In the genomic region with DNA sequence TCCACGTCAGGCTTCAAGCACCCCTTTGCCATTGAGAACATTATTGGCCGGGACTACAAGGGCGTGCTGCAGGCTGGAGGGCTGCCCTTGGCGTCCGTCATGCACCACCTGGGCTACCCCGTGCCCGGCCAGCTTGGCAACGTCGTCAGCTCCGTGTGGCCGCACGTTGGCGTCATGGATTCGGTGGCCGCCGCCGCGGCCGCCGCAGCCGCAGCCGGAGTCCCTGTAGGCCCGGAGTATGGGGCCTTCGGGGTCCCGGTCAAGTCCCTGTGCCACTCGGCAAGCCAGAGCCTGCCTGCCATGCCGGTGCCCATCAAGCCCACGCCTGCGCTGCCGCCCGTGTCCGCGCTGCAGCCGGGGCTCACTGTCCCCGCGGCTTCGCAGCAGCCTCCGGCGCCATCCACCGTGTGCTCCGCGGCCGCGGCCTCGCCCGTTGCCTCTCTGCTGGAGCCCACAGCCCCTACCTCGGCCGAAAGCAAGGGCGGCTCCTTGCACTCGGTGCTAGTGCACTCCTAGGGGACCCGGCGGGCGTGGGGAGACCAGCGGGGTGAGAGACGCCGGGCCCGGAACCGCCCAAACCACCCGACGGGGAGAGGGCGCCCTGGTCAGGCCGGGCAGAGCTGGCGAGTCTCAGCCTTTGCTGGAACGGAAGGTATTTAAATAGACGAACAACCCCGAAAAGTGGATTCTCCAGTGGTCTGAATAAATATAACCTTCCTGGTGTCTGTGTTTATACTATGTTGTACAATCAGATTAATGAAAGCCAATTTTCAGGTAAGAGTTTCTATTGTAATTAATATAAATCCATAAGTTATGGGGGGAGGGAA, we compare ENCODE assay signal across 13 cellular contexts. TPM values are rescaled to one million over a fixed set of nuclear protein-coding genes. Genes with fewer than 3 reads are reported as not detected.
A peak's percentile ranks its signal among the peaks of the same experiment; 100 is the strongest.
DNase-seq lines count a peak whose midpoint lies in the region; ATAC-seq and TF ChIP-seq lines count a peak whose summit lies in the region.
"Had no signal": no experiment of that assay in that cellular context is flagged by ENCODE, and none has a peak within 500 bp of the region (broad histone marks: within the 10 kb centered on the region; RNA-seq: fewer than 3 reads in every experiment).

No MANE protein-coding gene starts in this region.

- H3K4me1 Mint-ChIP-seq in activated T-cell treated with anti-CD3 and anti-CD28 coated beads, Interleukin-2, amount 50 U/mL, for 24 hours (ENCODE audit: low read depth): peaks cover 38% of the 10 kb centered on the region
- peaks cover 27% of the 10 kb centered on the region for H3K4me1 Mint-ChIP-seq in T-helper 17 cell

- CTCF ChIA-PET in RWPE1 (lab: Yijun Ruan, JAX): interaction anchor here (0.6 to 1.1 kb wide), 3 partner anchors 10 to 285 kb away, joined by 3 to 5 read pairs (median 3); no protein-coding TSS in a partner anchor

- H3K9me3 ChIP-seq in T-helper 17 cell (ENCODE audit: control insufficient read depth, low read length, poor library complexity, severe bottlenecking) (no peaks in the 10 kb centered on the region), iPS-18a (ENCODE audit: control insufficient read depth, low read depth, low read length) (no peaks in the 10 kb centered on the region)

- peaks cover 96% of the 10 kb centered on the region for H3K27me3 ChIP-seq in iPS-18a (ENCODE audit: control insufficient read depth, insufficient read depth, low read length)

- peaks cover 93% of the 10 kb centered on the region for H3K27me3 Mint-ChIP-seq in activated T-cell treated with anti-CD3 and anti-CD28 coated beads, Interleukin-2, amount 50 U/mL, for 24 hours
- H3K27me3 Mint-ChIP-seq in T-helper 17 cell: peaks cover 84% of the 10 kb centered on the region

- no peak for TF ChIP-seq CTCF in RWPE1 (conservative IDR thresholded peaks at IDR 0.05; ENCODE audit: low read depth)

- no peak overlapping the region for H3K9ac ChIP-seq in iPS-18a (ENCODE audit: low read length)

- peak overlapping the region; percentile 56 for H3K4me3 ChIP-seq in iPS-18a (ENCODE audit: low read length)

- H3K4me3 Mint-ChIP-seq in activated T-cell treated with anti-CD3 and anti-CD28 coated beads, Interleukin-2, amount 50 U/mL, for 24 hours: no peak overlapping the region
- H3K4me3 Mint-ChIP-seq in T-helper 17 cell: peak overlapping the region; percentile 78

- POLR2A ChIA-PET in RWPE1 (lab: Yijun Ruan, JAX; ENCODE audit: low non-redundant PET): no interaction called here

- H3K4me1 ChIP-seq in iPS-18a (ENCODE audit: control insufficient read depth, low read depth, low read length): peaks cover 51% of the 10 kb centered on the region

- peak overlapping the region; percentile 46 for H3K27ac Mint-ChIP-seq in activated T-cell treated with anti-CD3 and anti-CD28 coated beads, Interleukin-2, amount 50 U/mL, for 24 hours
- H3K27ac Mint-ChIP-seq in T-helper 17 cell: peak overlapping the region; percentile 9

- no peaks in the 10 kb centered on the region for H3K9me3 Mint-ChIP-seq in activated T-cell treated with anti-CD3 and anti-CD28 coated beads, Interleukin-2, amount 50 U/mL, for 24 hours

- no peaks in the 10 kb centered on the region for H3K36me3 ChIP-seq in iPS-18a (ENCODE audit: control insufficient read depth, low read depth, low read length)

- no peak overlapping the region for H3K27ac ChIP-seq in iPS-18a (ENCODE audit: low read length)
- H3K27ac ChIP-seq in RWPE1: no peak overlapping the region

- ATAC-seq in T-helper 17 cell (no peak), HG03520 (IDR thresholded peaks at IDR 0.05; ENCODE audit: unreplicated experiment) (no peak)

- DNase-seq in activated T-cell treated with anti-CD3 and anti-CD28 coated beads, Interleukin-2, amount 50 U/mL, for 24 hours: peak; percentile 37
- DNase-seq in activated T-cell treated with anti-CD3 and anti-CD28 coated beads, Interleukin-2, amount 50 U/mL, for 1 hour: no peak
- DNase-seq in T-helper 17 cell: no peak
- peak; percentile 30 for DNase-seq in stimulated activated CD8-positive, alpha-beta memory T cell treated with anti-CD3 and anti-CD28 coated beads, Interleukin-4, amount 100 ng/mL, for 48 hours
- no peak for DNase-seq in RWPE1 (ENCODE audit: low spot score)
- no peak for DNase-seq in activated effector memory CD4-positive, alpha-beta T cell treated with Interleukin-2 at 50 U/mL for 16 hours
- DNase-seq: amniotic stem cell, T1000 had no signal

- no peaks in the 10 kb centered on the region for H3K36me3 Mint-ChIP-seq in activated T-cell treated with anti-CD3 and anti-CD28 coated beads, Interleukin-2, amount 50 U/mL, for 24 hours (ENCODE audit: low read depth)
- H3K36me3 Mint-ChIP-seq in T-helper 17 cell (ENCODE audit: low read depth): peaks cover 9% of the 10 kb centered on the region

RNA-seq across cellular contexts. Expression of gene FOXB2, which starts 1.2 kb away (rescaled TPM):
- total RNA-seq in T-helper 17 cell: not detected
- total RNA-seq: fibroblast of villous mesenchyme, HT-29, myocyte had no signal

Comparison
In these comparisons a context has a peak if more than half of its experiments do, and no peak if none do; other contexts are left out.
1. DNase-seq: peak in activated T-cell treated with anti-CD3 and anti-CD28 coated beads, Interleukin-2, amount 50 U/mL, for 24 hours (single experiment) and stimulated activated CD8-positive, alpha-beta memory T cell treated with anti-CD3 and anti-CD28 coated beads, Interleukin-4, amount 100 ng/mL, for 48 hours (single experiment); none in activated T-cell treated with anti-CD3 and anti-CD28 coated beads, Interleukin-2, amount 50 U/mL, for 1 hour (single experiment), T-helper 17 cell (0 of 3), RWPE1 (single experiment) and activated effector memory CD4-positive, alpha-beta T cell treated with Interleukin-2 at 50 U/mL for 16 hours (single experiment).